In the genomic region with DNA sequence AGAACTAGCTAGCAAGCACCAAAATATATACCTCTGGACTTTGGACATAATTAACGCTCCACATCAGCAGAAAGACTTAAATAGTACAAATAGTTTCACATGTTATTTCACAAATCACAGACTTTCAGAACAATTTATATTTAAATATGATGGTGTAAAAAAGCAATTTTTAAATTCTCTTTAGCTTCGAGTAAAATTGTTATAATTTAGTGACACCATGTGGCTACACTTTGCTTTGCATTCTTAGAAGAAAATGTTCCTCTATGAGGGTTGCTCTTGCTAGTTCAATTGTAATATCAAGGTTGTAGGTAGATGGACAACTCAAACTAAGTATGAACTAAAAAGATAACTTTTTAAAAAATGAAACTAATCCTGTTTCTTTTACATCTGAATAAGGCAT, we compare ENCODE assay signal across 8 cellular contexts.
DNase-seq lines count a peak whose midpoint lies in the region; FAIRE-seq and TF ChIP-seq lines count a peak whose summit lies in the region.

No MANE protein-coding gene starts in this region.

- TF ChIP-seq POLR2A in endothelial cell of umbilical vein (IDR thresholded peaks at IDR 0.05; ENCODE audit: low read depth, low read length), result no peak

- POLR2A ChIA-PET in endothelial cell of umbilical vein (lab: Charles Lee), result no interaction called here

- no peak overlapping the region for H3K9ac ChIP-seq in endothelial cell of umbilical vein (replicated peaks; ENCODE audit: extremely low read depth, insufficient read depth, low read length)

- H3K79me2 ChIP-seq in endothelial cell of umbilical vein (ENCODE audit: control insufficient read depth, insufficient read depth, low read length), result no peaks in the 10 kb centered on the region

- intact Hi-C loops in endothelial cell of umbilical vein (cut with micrococcal nuclease), result loop anchor here (2.0 to 5.0 kb wide), 4 partner anchors 76 to 873 kb away; a partner anchor contains a TSS

- dilution Hi-C loops in endothelial cell of umbilical vein (cut with MboI; ENCODE audit: extremely low pct_ligation_motif_present, low sequenced_read_pairs), result no loop called here

- H3K4me1 ChIP-seq in endothelial cell of umbilical vein (ENCODE audit: control insufficient read depth, extremely low read depth, insufficient read depth, low read length), result peaks cover 36% of the 10 kb centered on the region

- no peaks in the 10 kb centered on the region for H3K27me3 ChIP-seq in endothelial cell of umbilical vein (ENCODE audit: control insufficient read depth in 2 of 2, insufficient read depth in 2 of 2, low read length in 2 of 2)

- H3K9me1 ChIP-seq in endothelial cell of umbilical vein (replicated peaks; ENCODE audit: control insufficient read depth, extremely low read depth, insufficient read depth, low read length), result no peaks in the 10 kb centered on the region

- H3K27ac ChIP-seq in endothelial cell of umbilical vein (ENCODE audit: insufficient read depth, low read depth, low read length), result no peak overlapping the region

- H3K4me3 ChIP-seq in endothelial cell of umbilical vein (replicated peaks in 1 of 3; ENCODE audit: insufficient read depth in 1 of 3, low read depth in 1 of 3, low read length in 3 of 3), result no peak overlapping the region
- no peak overlapping the region for H3K4me3 ChIP-seq in retinal pigment epithelial cell (ENCODE audit: low read length)

- no peaks in the 10 kb centered on the region for H3K9me3 ChIP-seq in endothelial cell of umbilical vein (replicated peaks; ENCODE audit: control insufficient read depth, insufficient read depth, low read length)

- DNase-seq in NCI-H82 (lab: John Stamatoyannopoulos, UW) (peak; percentile 29), NCI-H82 treated with DMSO at 0.1 percent for 48 hours (lab: John Stamatoyannopoulos, UW; ENCODE audit: unreplicated experiment) (no peak), NCI-H2196 treated with DMSO at 0.1 percent for 48 hours (lab: John Stamatoyannopoulos, UW; ENCODE audit: unreplicated experiment) (peak; percentile 8), endothelial cell of umbilical vein (ENCODE audit: low read depth, low spot score) (peak; percentile 58), retinal pigment epithelial cell (ENCODE audit: low read depth) (no peak), UCSD-AML1 (lab: John Stamatoyannopoulos, UW; ENCODE audit: unreplicated experiment) (no peak)
- no peak for DNase-seq in activated CD4-positive, alpha-beta T cell treated with anti-CD3 and anti-CD28 coated beads, Interleukin-2, amount 50 U/mL, for 1 hour
- DNase-seq in activated effector memory CD4-positive, alpha-beta T cell treated with Interleukin-2 at 50 U/mL for 16 hours, result no peak

- BruUV-seq in endothelial cell of umbilical vein (replicated peaks; lab: Mats Ljungman, UMichigan), result no TSS peak

- H3K36me3 ChIP-seq in endothelial cell of umbilical vein (ENCODE audit: control insufficient read depth in 2 of 2, extremely low read depth in 1 of 2, insufficient read depth in 2 of 2, low read length in 2 of 2), result no peaks in the 10 kb centered on the region

- H4K20me1 ChIP-seq in endothelial cell of umbilical vein (replicated peaks; ENCODE audit: control insufficient read depth, extremely low read depth, insufficient read depth, low read length), result no peaks in the 10 kb centered on the region

- H2AFZ ChIP-seq in endothelial cell of umbilical vein (ENCODE audit: low read depth, low read length), result no peak overlapping the region

- CTCF ChIA-PET in endothelial cell of umbilical vein (lab: Charles Lee), result interaction anchor here (0.6 to 6.8 kb wide), 41 partner anchors 8 to 1245 kb away, joined by 3 to 88 read pairs (median 4); a partner anchor contains a TSS

- TF ChIP-seq CTCF in endothelial cell of umbilical vein (IDR thresholded peaks at IDR 0.05; ENCODE audit: extremely low read depth in 1 of 2, insufficient read depth in 1 of 2, low read depth in 1 of 2, low read length in 2 of 2), result peak; percentile 10 to 14
- peak; percentile 47 for TF ChIP-seq CTCF in retinal pigment epithelial cell (conservative IDR thresholded peaks at IDR 0.05; ENCODE audit: low read depth, low read length)

- FAIRE-seq in endothelial cell of umbilical vein (lab: Jason Lieb, UNC), result no peak

- H3K4me2 ChIP-seq in endothelial cell of umbilical vein (ENCODE audit: insufficient read depth, low read length), result no peak overlapping the region

TF ChIP-seq in endothelial cell of umbilical vein, 7 proteins besides CTCF, POLR2A, EP300 and RAD21:
- TF ChIP-seq POLR2AphosphoS5 (IDR thresholded peaks at IDR 0.05; ENCODE audit: insufficient read depth, low read depth, low read length) (no peak), EZH2 (IDR thresholded peaks at IDR 0.05; ENCODE audit: borderline replicate concordance, low read depth, low read length, severe bottlenecking) (no peak), FOS (IDR thresholded peaks at IDR 0.05; ENCODE audit: borderline replicate concordance, insufficient read depth, low read length) (no peak), JUN (IDR thresholded peaks at IDR 0.05; ENCODE audit: borderline replicate concordance, insufficient read depth, insufficient read length, low read depth) (no peak), MYC (IDR thresholded peaks at IDR 0.05; ENCODE audit: low read depth, low read length) (no peak), GATA2 (IDR thresholded peaks at IDR 0.05; ENCODE audit: insufficient read depth, insufficient read length, low read depth, low read length) (no peak)
- TF ChIP-seq, protein P1, sequence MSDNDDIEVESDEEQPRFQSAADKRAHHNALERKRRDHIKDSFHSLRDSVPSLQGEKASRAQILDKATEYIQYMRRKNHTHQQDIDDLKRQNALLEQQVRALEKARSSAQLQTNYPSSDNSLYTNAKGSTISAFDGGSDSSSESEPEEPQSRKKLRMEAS (IDR thresholded peaks at IDR 0.05; ENCODE audit: insufficient read depth, insufficient read length), result no peak
TF ChIP-seq in endothelial cell of umbilical vein: peak in this region for 0.

Comparison
In these comparisons a context has a peak if more than half of its experiments do, and no peak if none do; other contexts are left out.
1. DNase-seq: peak in NCI-H82 (single experiment), NCI-H2196 treated with DMSO at 0.1 percent for 48 hours (single experiment) and endothelial cell of umbilical vein (single experiment); none in NCI-H82 treated with DMSO at 0.1 percent for 48 hours (single experiment), retinal pigment epithelial cell (single experiment), activated CD4-positive, alpha-beta T cell treated with anti-CD3 and anti-CD28 coated beads, Interleukin-2, amount 50 U/mL, for 1 hour (single experiment), UCSD-AML1 (single experiment) and activated effector memory CD4-positive, alpha-beta T cell treated with Interleukin-2 at 50 U/mL for 16 hours (single experiment).